13 cellular contexts compared by ENCODE assay signal in the genomic region with DNA sequence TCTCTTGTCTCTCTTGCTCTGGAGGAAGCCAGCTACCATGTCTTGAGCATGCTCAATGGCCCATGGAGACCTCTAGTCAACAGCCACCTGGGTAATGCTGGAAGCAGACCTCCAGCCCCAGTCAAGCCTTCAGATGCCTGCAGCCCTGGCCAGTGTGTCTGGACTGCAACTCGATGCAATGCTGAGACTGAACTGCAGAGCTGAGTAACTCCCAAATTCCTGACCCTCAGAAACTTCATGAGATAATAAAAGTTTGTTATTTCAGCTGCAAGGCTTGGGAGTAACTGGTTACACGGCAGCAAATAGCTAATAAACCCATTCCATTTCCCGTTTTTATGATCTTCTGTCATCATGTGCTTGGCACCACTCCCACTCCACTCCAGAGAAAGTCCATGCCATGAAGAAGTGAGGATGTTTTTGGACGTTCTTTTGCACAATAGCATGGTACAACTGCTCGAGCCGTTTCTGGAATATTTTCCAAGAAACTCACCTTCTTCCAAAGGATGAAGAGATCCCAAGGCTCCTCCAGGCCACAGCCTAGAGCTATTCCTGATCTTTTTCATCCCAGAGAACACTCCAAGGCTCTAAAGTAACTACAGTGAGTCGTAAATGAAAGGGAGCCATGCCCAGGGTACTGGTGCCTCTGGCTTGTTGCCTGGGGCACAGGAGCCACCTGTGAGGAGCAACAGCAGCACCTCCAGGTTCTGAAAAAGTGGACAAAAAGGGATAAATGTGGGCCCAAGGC.
A peak's percentile ranks its signal among the peaks of the same experiment; 100 is the strongest.
DNase-seq lines count a peak whose midpoint lies in the region; ATAC-seq and TF ChIP-seq lines count a peak whose summit lies in the region.
"Had no signal": no experiment of that assay in that cellular context is flagged by ENCODE, and none has a peak within 500 bp of the region (broad histone marks: within the 10 kb centered on the region; RNA-seq: fewer than 3 reads in every experiment).

No MANE protein-coding gene starts in this region.

- no peak for TF ChIP-seq POLR2A in GM18505 (IDR thresholded peaks at IDR 0.05; ENCODE audit: borderline replicate concordance, extremely low read depth, insufficient read depth, insufficient read length)

- no peaks in the 10 kb centered on the region for H3K36me3 ChIP-seq in SK-N-MC (ENCODE audit: insufficient read depth, low read length)
- H3K36me3 ChIP-seq: right lobe of liver had no signal

- DNase-seq in Right ventricle myocardium superior (no peak), cardiac septum (ENCODE audit: low spot score) (no peak), SK-N-MC (ENCODE audit: low read depth, low spot score) (no peak), iris pigment epithelial cell (ENCODE audit: low read depth) (peak; percentile 33), HUDEP-2 (lab: John Stamatoyannopoulos, UW; ENCODE audit: unreplicated experiment in 76 of 76) (no peak), cerebellar nuclear complex (lab: John Stamatoyannopoulos, UW) (no peak)
- DNase-seq: CD8-positive, alpha-beta memory T cell; GOT3; stimulated activated naive CD8-positive, alpha-beta T cell treated with anti-CD3 and anti-CD28 coated beads, Interleukin-15, Interleukin-2, amounts not matched to agents 100 U/mL and 50 U/mL, for 24 hours had no signal

- H3K4me3 ChIP-seq in SK-N-MC, result peak overlapping the region; percentile 58
- H3K4me3 ChIP-seq: right lobe of liver had no signal

- no peak overlapping the region for H3K27ac ChIP-seq in SK-N-MC
- H3K27ac ChIP-seq: right lobe of liver had no signal

- ATAC-seq in Right ventricle myocardium superior (ENCODE audit: poor library complexity) (peak; percentile 73), HG03521 (IDR thresholded peaks at IDR 0.05; ENCODE audit: unreplicated experiment) (no peak), GM18505 (IDR thresholded peaks at IDR 0.05; ENCODE audit: unreplicated experiment) (no peak)
- ATAC-seq: activated T-helper 17 cell treated with anti-CD3 and anti-CD28 coated beads, Interleukin-2, amount 50 U/mL, for 72 hours; right lobe of liver; stimulated activated naive CD8-positive, alpha-beta T cell treated with anti-CD3 and anti-CD28 coated beads, Interleukin-15, Interleukin-2, amounts not matched to agents 100 U/mL and 50 U/mL, for 24 hours had no signal

- intact Hi-C loops in Right ventricle myocardium superior (cut with DNase I), result no loop called here
- intact Hi-C loops in cardiac septum (cut with DNase I), result no loop called here

- no peaks in the 10 kb centered on the region for H3K9me3 ChIP-seq in SK-N-MC (ENCODE audit: low read depth, low read length)
- H3K9me3 ChIP-seq: right lobe of liver had no signal

- H3K9ac ChIP-seq in SK-N-MC (ENCODE audit: insufficient read length), result no peak overlapping the region
